ENCODE assay signal across 8 cellular contexts in the genomic region with DNA sequence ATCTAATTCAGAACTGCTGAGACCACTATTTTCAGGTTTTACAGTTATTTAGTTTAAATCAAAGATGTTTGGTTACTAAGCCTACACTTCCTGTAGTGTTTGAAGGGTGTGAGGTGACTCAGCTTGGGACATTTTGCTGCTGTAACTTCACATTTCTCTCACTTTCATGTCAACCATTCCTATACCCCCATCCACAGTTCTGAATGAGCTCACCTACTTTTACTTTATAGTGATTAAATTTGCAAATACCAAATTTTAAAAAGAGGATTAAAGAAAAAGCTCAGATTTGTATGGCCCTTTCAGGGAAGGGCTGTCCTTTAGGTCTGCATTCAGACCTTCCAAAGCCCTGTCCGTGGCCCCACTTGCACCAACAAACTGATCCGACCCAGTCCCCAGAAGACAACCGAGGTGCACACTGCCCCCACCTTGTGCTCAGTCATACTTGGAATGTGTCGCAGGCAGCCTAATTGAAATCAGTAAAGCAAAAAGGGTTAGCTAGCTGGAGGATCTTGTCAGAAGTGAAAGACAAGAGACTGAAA.
DNase-seq lines count a peak whose midpoint lies in the region; ATAC-seq and TF ChIP-seq lines count a peak whose summit lies in the region.

No MANE protein-coding gene starts in this region.

- H3K4me1 ChIP-seq in mammary epithelial cell (ENCODE audit: insufficient read depth, low read length): peaks cover 5% of the 10 kb centered on the region

- H3K36me3 ChIP-seq in mammary epithelial cell (ENCODE audit: insufficient read depth, low read length): no peaks in the 10 kb centered on the region

- H3K4me2 ChIP-seq in mammary epithelial cell (ENCODE audit: insufficient read depth, low read depth, low read length): no peak overlapping the region

- no peaks in the 10 kb centered on the region for H3K79me2 ChIP-seq in mammary epithelial cell (ENCODE audit: insufficient read depth, low read length)

- H3K27ac ChIP-seq in VCaP (peak overlapping the region; percentile 45), mammary epithelial cell (ENCODE audit: insufficient read depth, low read depth, low read length) (no peak overlapping the region)

- CTCF ChIA-PET in mammary epithelial cell (lab: Charles Lee; ENCODE audit: low non-redundant PET): no interaction called here

- H4K20me1 ChIP-seq in mammary epithelial cell (ENCODE audit: insufficient read depth, low read length): no peaks in the 10 kb centered on the region

- TF ChIP-seq CTCF in VCaP (conservative IDR thresholded peaks at IDR 0.05) (no peak), mammary epithelial cell (conservative IDR thresholded peaks at IDR 0.05 in 1 of 2, IDR thresholded peaks at IDR 0.05 in 1 of 2; ENCODE audit: extremely low read depth in 1 of 2, insufficient read depth in 1 of 2, low read depth in 1 of 2, low read length in 2 of 2) (no peak)

- intact Hi-C loops in mammary epithelial cell (cut with micrococcal nuclease): no loop called here

- DNase-seq in activated T-cell treated with anti-CD3 and anti-CD28 coated beads for 48 hours (ENCODE audit: low read depth) (peak; percentile 23), left kidney (ENCODE audit: low read depth, low spot score) (peak; percentile 29), NCI-H524 treated with DMSO at 0.1 percent for 48 hours (lab: John Stamatoyannopoulos, UW) (no peak), mammary epithelial cell (no peak), NCI-H2107 (lab: John Stamatoyannopoulos, UW) (no peak)
- no peak for DNase-seq in activated T-cell treated with anti-CD3 and anti-CD28 coated beads, Interleukin-2, amount 50 U/mL, for 1 hour

- no peaks in the 10 kb centered on the region for H3K9me3 ChIP-seq in mammary epithelial cell (replicated peaks; ENCODE audit: insufficient read depth, low read length)

- H3K27me3 ChIP-seq in mammary epithelial cell (ENCODE audit: insufficient read depth, low read length): no peaks in the 10 kb centered on the region

- H3K9ac ChIP-seq in mammary epithelial cell (ENCODE audit: insufficient read depth, low read length): no peak overlapping the region

- in situ Hi-C loops in mammary epithelial cell (cut with MboI; ENCODE audit: low sequenced_read_pairs in 2 of 2): no loop called here

- H2AFZ ChIP-seq in mammary epithelial cell (ENCODE audit: low read depth, low read length): no peak overlapping the region

- ATAC-seq in HG02973 (IDR thresholded peaks at IDR 0.05; ENCODE audit: unreplicated experiment): peak; percentile 93

- 100% methylated on average over 4 of the region's 4 CpGs for WGBS in mammary epithelial cell (ENCODE audit: low coverage, missing lambda C conversion rate)

- dilution Hi-C loops in mammary epithelial cell (cut with HindIII; ENCODE audit: low sequenced_read_pairs): no loop called here

- H3K4me3 ChIP-seq in mammary epithelial cell (replicated peaks in 1 of 3; ENCODE audit: insufficient read depth in 1 of 3, low read depth in 2 of 3, low read length in 3 of 3): no peak overlapping the region

- no TSS peak for BruUV-seq in mammary epithelial cell (replicated peaks; lab: Mats Ljungman, UMichigan)

Comparison
In these comparisons a context has a peak if more than half of its experiments do, and no peak if none do; other contexts are left out.
1. DNase-seq: peak in activated T-cell treated with anti-CD3 and anti-CD28 coated beads for 48 hours (single experiment) and left kidney (single experiment); none in activated T-cell treated with anti-CD3 and anti-CD28 coated beads, Interleukin-2, amount 50 U/mL, for 1 hour (single experiment), NCI-H524 treated with DMSO at 0.1 percent for 48 hours (single experiment), mammary epithelial cell (single experiment) and NCI-H2107 (single experiment).